9 cellular contexts compared by ENCODE assay signal in genomic region chr19:58009666-58010301, GRCh38. TPM values are rescaled to one million over a fixed set of nuclear protein-coding genes. Genes with fewer than 3 reads are reported as not detected.
DNase-seq lines count a peak whose midpoint lies in the region; ATAC-seq and TF ChIP-seq lines count a peak whose summit lies in the region.
"Had no signal": no experiment of that assay in that cellular context is flagged by ENCODE, and none has a peak within 500 bp of the region (broad histone marks: within the 10 kb centered on the region; RNA-seq: fewer than 3 reads in every experiment).

No MANE protein-coding gene starts in this region.

- H3K36me3 Mint-ChIP-seq in natural killer cell treated with Interleukin-12 subunit alpha and Interleukin-12 subunit beta and Interleukin-15 and Interleukin-18, amount 100 ng/mL, for 72 hours = peaks cover 54% of the 10 kb centered on the region

- ATAC-seq in HG02571 (IDR thresholded peaks at IDR 0.05; ENCODE audit: unreplicated experiment) = peak; percentile 48
- ATAC-seq in natural killer cell treated with Interleukin-12 subunit alpha and Interleukin-12 subunit beta and Interleukin-15 and Interleukin-18, amount 100 ng/mL, for 72 hours = peak; percentile 80 to 82

- peak overlapping the region; percentile 56 for H3K4me3 Mint-ChIP-seq in natural killer cell treated with Interleukin-12 subunit alpha and Interleukin-12 subunit beta and Interleukin-15 and Interleukin-18, amount 100 ng/mL, for 72 hours

- CTCF ChIA-PET in HEK293T (lab: Yijun Ruan, JAX) = no interaction called here

- peaks cover 23% of the 10 kb centered on the region for H3K9me3 Mint-ChIP-seq in natural killer cell treated with Interleukin-12 subunit alpha and Interleukin-12 subunit beta and Interleukin-15 and Interleukin-18, amount 100 ng/mL, for 72 hours

- TF ChIP-seq CTCF in foreskin fibroblast (IDR thresholded peaks at IDR 0.05; ENCODE audit: low read depth, low read length) = no peak

- peaks cover under 1 to 1% of the 10 kb centered on the region in 2 donors for H3K4me1 Mint-ChIP-seq in natural killer cell treated with Interleukin-12 subunit alpha and Interleukin-12 subunit beta and Interleukin-15 and Interleukin-18, amount 100 ng/mL, for 72 hours (ENCODE audit: low read depth in 2 of 2)

- peak overlapping the region; percentile 79 for H3K27ac ChIP-seq in temporal lobe (ENCODE audit: low read depth, low read length)

- H3K27ac Mint-ChIP-seq in natural killer cell treated with Interleukin-12 subunit alpha and Interleukin-12 subunit beta and Interleukin-15 and Interleukin-18, amount 100 ng/mL, for 72 hours = no peak overlapping the region

- DNase-seq in C1 segment of cervical spinal cord (lab: John Stamatoyannopoulos, UW) = peak; percentile 20 to 93 (median 82)
- DNase-seq in NCI-H748 treated with DMSO at 0.1 percent for 48 hours (lab: John Stamatoyannopoulos, UW) = peak; percentile 92
- peak; percentile 64 for DNase-seq in activated gamma-delta T cell treated with Interleukin-2 at 50 U/mL for 16 hours
- peak; percentile 75 to 96 for DNase-seq in foreskin fibroblast
- DNase-seq in natural killer cell treated with Interleukin-12 subunit alpha and Interleukin-12 subunit beta and Interleukin-15 and Interleukin-18, amount 100 ng/mL, for 72 hours (ENCODE audit: low spot score) = no peak
- no peak for DNase-seq in HEK293T (ENCODE audit: extremely low spot score)

- POLR2A ChIA-PET in HEK293T (lab: Yijun Ruan, JAX) = interaction anchor here (1.2 kb wide), 1 partner anchor 8 kb away, joined by 3 read pairs; no protein-coding TSS in a partner anchor

- H3K4me3 ChIP-seq in foreskin fibroblast (ENCODE audit: low read depth in 1 of 2, low read length in 2 of 2) = peak overlapping the region; percentile 51 to 55

- no peaks in the 10 kb centered on the region for H3K27me3 Mint-ChIP-seq in natural killer cell treated with Interleukin-12 subunit alpha and Interleukin-12 subunit beta and Interleukin-15 and Interleukin-18, amount 100 ng/mL, for 72 hours

TF ChIP-seq in HEK293T, 16 proteins besides CTCF, POLR2A, EP300 and RAD21:
- no peak for TF ChIP-seq CTBP1 (IDR thresholded peaks at IDR 0.05; ENCODE audit: borderline replicate concordance)
- no peak for TF ChIP-seq FOXA1 (IDR thresholded peaks at IDR 0.05)
- no peak for TF ChIP-seq L3MBTL2 (conservative IDR thresholded peaks at IDR 0.05)
- TF ChIP-seq ARNT (IDR thresholded peaks at IDR 0.05) = no peak
- no peak for TF ChIP-seq BHLHE40 (IDR thresholded peaks at IDR 0.05; ENCODE audit: borderline replicate concordance)
- no peak for TF ChIP-seq TARDBP (IDR thresholded peaks at IDR 0.05)
- TF ChIP-seq FOXM1 (IDR thresholded peaks at IDR 0.05; ENCODE audit: borderline replicate concordance) = no peak
- TF ChIP-seq SUZ12 (IDR thresholded peaks at IDR 0.05) = no peak

RNA-seq across cellular contexts. Expression of gene ZNF606, which starts 7.2 kb away (rescaled TPM):
- 1 to 10 TPM; 8.8 to 8.9 TPM for total RNA-seq in natural killer cell treated with Interleukin-12 subunit alpha and Interleukin-12 subunit beta and Interleukin-15 and Interleukin-18, amount 100 ng/mL, for 72 hours
- 48.9 TPM for total RNA-seq in temporal lobe

RNA-seq across cellular contexts. Expression of gene ZSCAN1, which starts 24.0 kb away (rescaled TPM):
- not detected for total RNA-seq in natural killer cell treated with Interleukin-12 subunit alpha and Interleukin-12 subunit beta and Interleukin-15 and Interleukin-18, amount 100 ng/mL, for 72 hours
- 2.2 TPM for total RNA-seq in temporal lobe
- total RNA-seq: urinary bladder had no signal

RNA-seq across cellular contexts. Expression of gene C19orf18, which starts 35.5 kb away (rescaled TPM):
- under 1 TPM in 1 of 2 donors, not detected in 1; 0.74 TPM for total RNA-seq in natural killer cell treated with Interleukin-12 subunit alpha and Interleukin-12 subunit beta and Interleukin-15 and Interleukin-18, amount 100 ng/mL, for 72 hours
- total RNA-seq in temporal lobe = 0.25 TPM

RNA-seq across cellular contexts. Expression of gene ZNF135, which starts 49.3 kb away (rescaled TPM):
- total RNA-seq in natural killer cell treated with Interleukin-12 subunit alpha and Interleukin-12 subunit beta and Interleukin-15 and Interleukin-18, amount 100 ng/mL, for 72 hours = 1 to 10 TPM in 1 of 2 donors, under 1 TPM in 1; 0.20 to 1.4 TPM
- 9.8 TPM for total RNA-seq in temporal lobe

Comparison
In these comparisons a context has a peak if more than half of its experiments do, and no peak if none do; other contexts are left out.
1. DNase-seq: peak in C1 segment of cervical spinal cord (14 of 14), NCI-H748 treated with DMSO at 0.1 percent for 48 hours (single experiment), activated gamma-delta T cell treated with Interleukin-2 at 50 U/mL for 16 hours (single experiment) and foreskin fibroblast (2 of 2); none in natural killer cell treated with Interleukin-12 subunit alpha and Interleukin-12 subunit beta and Interleukin-15 and Interleukin-18, amount 100 ng/mL, for 72 hours (single experiment) and HEK293T (single experiment).